Comparison of ENCODE assay signal across 20 cellular contexts in genomic region chr18:2538844-2539243, GRCh38. TPM values are rescaled to one million over a fixed set of nuclear protein-coding genes. Genes with fewer than 3 reads are reported as not detected.
DNase-seq lines count a peak whose midpoint lies in the region; ATAC-seq and TF ChIP-seq lines count a peak whose summit lies in the region.
"Had no signal": no experiment of that assay in that cellular context is flagged by ENCODE, and none has a peak within 500 bp of the region (broad histone marks: within the 10 kb centered on the region; RNA-seq: fewer than 3 reads in every experiment).

No MANE protein-coding gene starts in this region.

- 36% methylated on average over 1 of the region's 1 CpG for WGBS in hepatocyte (ENCODE audit: low lambda C conversion rate, missing lambda C conversion rate)
- 43 to 45% methylated on average over 1 of the region's 1 CpG for WGBS in lower leg skin, 2 donors

- H3K9me3 Mint-ChIP-seq in HFFc6: no peaks in the 10 kb centered on the region
- H3K9me3 Mint-ChIP-seq in activated naive CD4-positive, alpha-beta T cell treated with anti-CD3 and anti-CD28 coated beads, Interleukin-2, amount 50 U/mL, for 72 hours: no peaks in the 10 kb centered on the region
- H3K9me3 Mint-ChIP-seq: neural progenitor cell; stimulated activated naive CD8-positive, alpha-beta T cell treated with anti-CD3 and anti-CD28 coated beads, Interleukin-15, Interleukin-2, amounts not matched to agents 100 ng/mL and 50 ng/mL, for 24 hours had no signal

- intact Hi-C loops in lower leg skin (cut with DNase I; ENCODE audit: low total_unique reads): no loop called here

- DNase-seq in AG10803 (ENCODE audit: low read depth) (peak; percentile 39), HFFc6 (no peak), OCI-M1 (lab: John Stamatoyannopoulos, UW) (peak; percentile 41), hepatocyte (ENCODE audit: low spot score) (no peak), lower leg skin (ENCODE audit: low spot score in 2 of 2) (no peak), putamen (ENCODE audit: low spot score) (no peak)
- no peak for DNase-seq in activated naive CD4-positive, alpha-beta T cell treated with anti-CD3 and anti-CD28 coated beads, Interleukin-2, amount 50 U/mL, for 72 hours (ENCODE audit: low spot score in 2 of 2)
- DNase-seq: activated CD4-positive, alpha-beta T cell treated with anti-CD3 and anti-CD28 coated beads for 48 hours; activated CD8-positive, alpha-beta memory T cell treated with anti-CD3 and anti-CD28 coated beads, Interleukin-2, amount 50 U/mL, for 48 hours; activated naive CD4-positive, alpha-beta T cell; colonic mucosa; GDM1; H7; heart right ventricle; mesendoderm; NCI-H1930 had no signal

- no peaks in the 10 kb centered on the region for H3K79me2 ChIP-seq in hepatocyte

- H3K4me2 ChIP-seq in hepatocyte: no peak overlapping the region
- H3K4me2 ChIP-seq: neural progenitor cell had no signal

- TF ChIP-seq POLR2A in lower leg skin (IDR thresholded peaks at IDR 0.05): no peak

- no peaks in the 10 kb centered on the region for H3K36me3 ChIP-seq in hepatocyte (replicated peaks; ENCODE audit: insufficient read depth, low read depth)
- H3K36me3 ChIP-seq: colonic mucosa, neural progenitor cell had no signal

- H3K27ac Mint-ChIP-seq in HFFc6: peak overlapping the region; percentile 48; the same call in 1 of the 2 replicates
- no peak overlapping the region for H3K27ac Mint-ChIP-seq in activated naive CD4-positive, alpha-beta T cell treated with anti-CD3 and anti-CD28 coated beads, Interleukin-2, amount 50 U/mL, for 72 hours
- H3K27ac Mint-ChIP-seq: neural progenitor cell; stimulated activated naive CD8-positive, alpha-beta T cell treated with anti-CD3 and anti-CD28 coated beads, Interleukin-15, Interleukin-2, amounts not matched to agents 100 ng/mL and 50 ng/mL, for 24 hours had no signal

- no peak overlapping the region for H2AFZ ChIP-seq in hepatocyte
- H2AFZ ChIP-seq: neural progenitor cell had no signal

- peaks cover 56% of the 10 kb centered on the region for H3K4me1 Mint-ChIP-seq in HFFc6 (ENCODE audit: low read depth)

- H3K27me3 ChIP-seq in hepatocyte: no peaks in the 10 kb centered on the region
- H3K27me3 ChIP-seq: colonic mucosa, heart right ventricle, neural progenitor cell, right atrium auricular region had no signal

- no peak overlapping the region for H3K4me3 Mint-ChIP-seq in HFFc6
- H3K4me3 Mint-ChIP-seq: neural progenitor cell; stimulated activated naive CD8-positive, alpha-beta T cell treated with anti-CD3 and anti-CD28 coated beads, Interleukin-15, Interleukin-2, amounts not matched to agents 100 ng/mL and 50 ng/mL, for 24 hours had no signal

- peak overlapping the region; percentile 60 for H3K27ac ChIP-seq in hepatocyte
- H3K27ac ChIP-seq: colonic mucosa, heart right ventricle, neural progenitor cell, right atrium auricular region had no signal

- H3K4me1 ChIP-seq in hepatocyte (ENCODE audit: insufficient read depth): peaks cover 13% of the 10 kb centered on the region
- H3K4me1 ChIP-seq: colonic mucosa, heart right ventricle, right atrium auricular region had no signal

- H4K20me1 ChIP-seq in hepatocyte (ENCODE audit: insufficient read depth, poor library complexity, severe bottlenecking): no peaks in the 10 kb centered on the region

- no peaks in the 10 kb centered on the region for H3K9me2 ChIP-seq in hepatocyte (replicated peaks; ENCODE audit: insufficient read depth)

- no peaks in the 10 kb centered on the region for H3K9me3 ChIP-seq in hepatocyte (ENCODE audit: low read depth)
- H3K9me3 ChIP-seq: colonic mucosa, heart right ventricle, right atrium auricular region had no signal

- no peak for ATAC-seq in HG03097 (IDR thresholded peaks at IDR 0.05; ENCODE audit: low FRiP score, unreplicated experiment)
- ATAC-seq in activated naive CD4-positive, alpha-beta T cell treated with anti-CD3 and anti-CD28 coated beads, Interleukin-2, amount 50 U/mL, for 72 hours: no peak
- ATAC-seq: heart right ventricle had no signal

- H3K4me3 ChIP-seq in AG10803 (ENCODE audit: low read length): no peak overlapping the region
- H3K4me3 ChIP-seq in hepatocyte: no peak overlapping the region
- H3K4me3 ChIP-seq in lower leg skin (ENCODE audit: low read depth, poor library complexity, severe bottlenecking): no peak overlapping the region
- H3K4me3 ChIP-seq: colonic mucosa, heart right ventricle, neural progenitor cell, right atrium auricular region had no signal

- peaks cover 22% of the 10 kb centered on the region for H3K36me3 Mint-ChIP-seq in HFFc6 (ENCODE audit: low read depth)
- no peaks in the 10 kb centered on the region for H3K36me3 Mint-ChIP-seq in activated naive CD4-positive, alpha-beta T cell treated with anti-CD3 and anti-CD28 coated beads, Interleukin-2, amount 50 U/mL, for 72 hours

- H3K27me3 Mint-ChIP-seq in HFFc6 (ENCODE audit: insufficient read depth): no peaks in the 10 kb centered on the region
- H3K27me3 Mint-ChIP-seq: stimulated activated naive CD8-positive, alpha-beta T cell treated with anti-CD3 and anti-CD28 coated beads, Interleukin-15, Interleukin-2, amounts not matched to agents 100 ng/mL and 50 ng/mL, for 24 hours had no signal

- TF ChIP-seq CTCF in AG10803 (conservative IDR thresholded peaks at IDR 0.05; ENCODE audit: low read length) (no peak), HFFc6 (IDR thresholded peaks at IDR 0.05) (no peak), hepatocyte (IDR thresholded peaks at IDR 0.05; ENCODE audit: poor library complexity) (no peak), lower leg skin (IDR thresholded peaks at IDR 0.05) (no peak)

RNA-seq across cellular contexts. Expression of gene METTL4, which starts 32.5 kb away (rescaled TPM):
- 1 to 10 TPM; 6.3 to 9.4 (median 9.0) TPM for total RNA-seq in HFFc6 (2021; fragmentation: NEBNext Ultra II Directional; extraction: Animal tissue kit (Norgen Biotek cat#: 25700))
- total RNA-seq in hepatocyte (9.9 and 16.0 TPM in 2 replicates), lower leg skin (1 to 10 TPM; 2.1 to 6.0 (median 4.0) TPM)
- polyA plus RNA-seq in hepatocyte: 7.4 and 7.6 TPM in 2 replicates
- total RNA-seq in activated naive CD4-positive, alpha-beta T cell treated with anti-CD3 and anti-CD28 coated beads, Interleukin-2, amount 50 U/mL, for 72 hours: 10 to 100 TPM; 20.3 to 57.4 TPM

RNA-seq across cellular contexts. Expression of gene NDC80, which starts 32.5 kb away (rescaled TPM):
- total RNA-seq in HFFc6 (2021; fragmentation: NEBNext Ultra II Directional; extraction: Animal tissue kit (Norgen Biotek cat#: 25700)): 10 to 100 TPM; 12.7 to 30.2 (median 25.4) TPM
- 5.6 and 6.5 TPM in 2 replicates for total RNA-seq in hepatocyte
- 3.9 and 5.6 TPM in 2 replicates for polyA plus RNA-seq in hepatocyte
- total RNA-seq in lower leg skin: 1 to 10 TPM in 2 of 4 donors, under 1 TPM in 2; 0.29 to 2.4 (median 1.4) TPM
- total RNA-seq in activated naive CD4-positive, alpha-beta T cell treated with anti-CD3 and anti-CD28 coated beads, Interleukin-2, amount 50 U/mL, for 72 hours: 100 to 1,000 TPM in 1 of 2 donors, 10 to 100 TPM in 1; 66.8 to 117 TPM

Comparison
In these comparisons a context has a peak if more than half of its experiments do, and no peak if none do; other contexts are left out.
1. DNase-seq: peak in AG10803 (single experiment) and OCI-M1 (single experiment); none in HFFc6 (single experiment), hepatocyte (single experiment), lower leg skin (0 of 2), putamen (single experiment) and activated naive CD4-positive, alpha-beta T cell treated with anti-CD3 and anti-CD28 coated beads, Interleukin-2, amount 50 U/mL, for 72 hours (0 of 2).